ENCODE assay signal across 8 cellular contexts in genomic region chr17:47066841-47067682, GRCh38.
DNase-seq lines count a peak whose midpoint lies in the region; ATAC-seq, FAIRE-seq and TF ChIP-seq lines count a peak whose summit lies in the region.

No MANE protein-coding gene starts in this region.

- H3K4me3 ChIP-seq in WERI-Rb-1 (ENCODE audit: low read depth, low read length) (peak overlapping the region; percentile 96), mammary epithelial cell (replicated peaks in 1 of 3; ENCODE audit: insufficient read depth in 1 of 3, low read depth in 2 of 3, low read length in 3 of 3) (peak overlapping the region; percentile 95 to 100 (median 99)), small intestine (ENCODE audit: low read depth in 1 of 2, low read length in 2 of 2) (peak overlapping the region; percentile 45 to 95)

- no peaks in the 10 kb centered on the region for H4K20me1 ChIP-seq in mammary epithelial cell (ENCODE audit: insufficient read depth, low read length)

- H3K9ac ChIP-seq in mammary epithelial cell (ENCODE audit: insufficient read depth, low read length): peak overlapping the region; percentile 97

- H3K4me1 ChIP-seq in mammary epithelial cell (ENCODE audit: insufficient read depth, low read length): peaks cover 24% of the 10 kb centered on the region
- no peaks in the 10 kb centered on the region for H3K4me1 ChIP-seq in small intestine (ENCODE audit: control insufficient read depth in 2 of 2, insufficient read depth in 1 of 2, low read depth in 1 of 2, low read length in 1 of 2)

- H3K9me3 ChIP-seq in WERI-Rb-1 (ENCODE audit: severe bottlenecking) (no peaks in the 10 kb centered on the region), mammary epithelial cell (replicated peaks; ENCODE audit: insufficient read depth, low read length) (no peaks in the 10 kb centered on the region), small intestine (ENCODE audit: control insufficient read depth, low read depth) (no peaks in the 10 kb centered on the region)

- peak; percentile 13 for TF ChIP-seq CTCF in GM13977 (IDR thresholded peaks at IDR 0.05; ENCODE audit: extremely low read depth, insufficient read depth, missing control alignments)
- TF ChIP-seq CTCF in WERI-Rb-1 (IDR thresholded peaks at IDR 0.05; ENCODE audit: low read depth, low read length): peak; percentile 13; the same call in 1 of the 2 replicates
- TF ChIP-seq CTCF in mammary epithelial cell (conservative IDR thresholded peaks at IDR 0.05 in 1 of 2, IDR thresholded peaks at IDR 0.05 in 1 of 2; ENCODE audit: extremely low read depth in 1 of 2, insufficient read depth in 1 of 2, low read depth in 1 of 2, low read length in 2 of 2): peak in 1 of 2 donors; percentile 17

- DNase-seq in GM13977 (ENCODE audit: low spot score) (peak; percentile 93), NCI-H2227 (lab: John Stamatoyannopoulos, UW; ENCODE audit: unreplicated experiment) (peak; percentile 92), WERI-Rb-1 (peak; percentile 94), mammary epithelial cell (peak; percentile 82), iPS-NIHi7 (ENCODE audit: extremely low spot score) (peak; percentile 95), small intestine (peak; percentile 82)

- in situ Hi-C loops in GM13977 (cut with MboI; ENCODE audit: low pct_unique_long_range_greater_than_20kb, low sequenced_read_pairs, unreplicated experiment) (no loop called here), mammary epithelial cell (cut with MboI; ENCODE audit: low sequenced_read_pairs in 2 of 2) (no loop called here)

- intact Hi-C loops in mammary epithelial cell (cut with micrococcal nuclease): loop anchor here (1.0 kb wide), 1 partner anchor 33 kb away; no protein-coding TSS in a partner anchor

- H3K27me3 ChIP-seq in WERI-Rb-1 (ENCODE audit: insufficient read depth, low read depth, severe bottlenecking): no peaks in the 10 kb centered on the region
- H3K27me3 ChIP-seq in mammary epithelial cell (ENCODE audit: insufficient read depth, low read length): no peaks in the 10 kb centered on the region
- H3K27me3 ChIP-seq in small intestine (ENCODE audit: control insufficient read depth in 2 of 2, insufficient read depth in 2 of 2, low read length in 2 of 2): no peaks in the 10 kb centered on the region

- peak overlapping the region; percentile 99 for H2AFZ ChIP-seq in mammary epithelial cell (ENCODE audit: low read depth, low read length)

- H3K27ac ChIP-seq in WERI-Rb-1 (peak overlapping the region; percentile 96), mammary epithelial cell (ENCODE audit: insufficient read depth, low read depth, low read length) (peak overlapping the region; percentile 92), small intestine (ENCODE audit: low read depth in 1 of 2, low read length in 1 of 2) (peak overlapping the region; percentile 86 to 91)

- ATAC-seq in HG03097 (IDR thresholded peaks at IDR 0.05; ENCODE audit: low FRiP score, unreplicated experiment): peak; percentile 56
- ATAC-seq in GM21360 (IDR thresholded peaks at IDR 0.05; ENCODE audit: unreplicated experiment): no peak

- peak overlapping the region; percentile 80 for H3K4me2 ChIP-seq in mammary epithelial cell (ENCODE audit: insufficient read depth, low read depth, low read length)

- H3K36me3 ChIP-seq in WERI-Rb-1 (peaks cover 2% of the 10 kb centered on the region; the same call in 1 of the 2 replicates), mammary epithelial cell (ENCODE audit: insufficient read depth, low read length) (no peaks in the 10 kb centered on the region), small intestine (ENCODE audit: control insufficient read depth in 2 of 2, insufficient read depth in 2 of 2, low read length in 2 of 2) (no peaks in the 10 kb centered on the region)

- H3K79me2 ChIP-seq in mammary epithelial cell (ENCODE audit: insufficient read depth, low read length): peaks cover 12% of the 10 kb centered on the region

- WGBS in mammary epithelial cell (ENCODE audit: low coverage, missing lambda C conversion rate): 6% methylated on average over 14 of the region's 18 CpGs
- WGBS in small intestine, 3 donors: 4 to 5% (median 4%) methylated on average over 18 of the region's 18 CpGs

- CTCF ChIA-PET in mammary epithelial cell (lab: Charles Lee; ENCODE audit: low non-redundant PET): interaction anchor here (0.5 kb wide), 1 partner anchor 795 kb away, joined by 4 read pairs; no protein-coding TSS in a partner anchor

- dilution Hi-C loops in mammary epithelial cell (cut with HindIII; ENCODE audit: low sequenced_read_pairs): no loop called here

- FAIRE-seq in small intestine (lab: Jason Lieb, UNC): no peak

- TSS peak; percentile 47 for BruUV-seq in mammary epithelial cell (replicated peaks; lab: Mats Ljungman, UMichigan)
